ENCODE assay signal across 8 cellular contexts in genomic region chr14:91173221-91173670, GRCh38. TPM values are rescaled to one million over a fixed set of nuclear protein-coding genes. Genes with fewer than 3 reads are reported as not detected.
DNase-seq lines count a peak whose midpoint lies in the region; ATAC-seq, FAIRE-seq and TF ChIP-seq lines count a peak whose summit lies in the region.

No MANE protein-coding gene starts in this region.

- no peak overlapping the region for H3K27ac ChIP-seq in keratinocyte (ENCODE audit: control insufficient read depth, insufficient read depth, low read length)

- H4K20me1 ChIP-seq in keratinocyte (ENCODE audit: control insufficient read depth, extremely low read depth, insufficient read depth, low read length), result no peaks in the 10 kb centered on the region

- TF ChIP-seq CTCF in GM13976 (IDR thresholded peaks at IDR 0.05; ENCODE audit: borderline replicate concordance, control extremely low read depth, extremely low read depth, insufficient read depth, missing control alignments), result peak; percentile 83
- TF ChIP-seq CTCF in cardiac fibroblast (IDR thresholded peaks at IDR 0.05; ENCODE audit: low read depth, low read length), result peak; percentile 95
- peak; percentile 85 to 92 (median 89) for TF ChIP-seq CTCF in keratinocyte (optimal IDR thresholded peaks at IDR 0.05 in 1 of 3, IDR thresholded peaks at IDR 0.05 in 1 of 3, conservative IDR thresholded peaks at IDR 0.05 in 1 of 3; ENCODE audit: extremely low read depth in 1 of 3, insufficient read depth in 2 of 3, low read length in 3 of 3)

- H3K79me2 ChIP-seq in keratinocyte (ENCODE audit: control insufficient read depth, insufficient read depth, low read length), result no peaks in the 10 kb centered on the region

- dilution Hi-C loops in keratinocyte (cut with MboI; ENCODE audit: extremely low pct_ligation_motif_present, low sequenced_read_pairs), result loop anchor here (25.0 kb wide), 1 partner anchor 114 kb away; no protein-coding TSS in a partner anchor

- DNase-seq in A172 (ENCODE audit: low spot score), result peak; percentile 44
- DNase-seq in GM13976 (ENCODE audit: low spot score), result peak; percentile 80
- DNase-seq in NCI-H2081 treated with DMSO at 0.1 percent for 48 hours (lab: John Stamatoyannopoulos, UW), result peak; percentile 42
- DNase-seq in cardiac fibroblast (ENCODE audit: low read depth in 2 of 2), result peak; percentile 85 to 90
- peak; percentile 40 for DNase-seq in keratinocyte (ENCODE audit: low read depth, low spot score)
- peak; percentile 64 to 72 for DNase-seq in stimulated activated CD4-positive, alpha-beta T cell treated with anti-CD3 and anti-CD28 coated beads, Interleukin-15, amount 100 ng/mL, for 48 hours (ENCODE audit: low read depth in 2 of 2)

- no peaks in the 10 kb centered on the region for H3K27me3 ChIP-seq in keratinocyte (ENCODE audit: control insufficient read depth, extremely low read depth, insufficient read depth, low read length)

- H3K36me3 ChIP-seq in keratinocyte (ENCODE audit: control insufficient read depth in 2 of 2, extremely low read depth in 1 of 2, insufficient read depth in 2 of 2, low read length in 2 of 2), result peaks cover 0 to 2% of the 10 kb centered on the region in 2 experiments

- H3K4me3 ChIP-seq in cardiac fibroblast (replicated peaks in 1 of 2; ENCODE audit: low read depth in 2 of 2, low read length in 2 of 2) (no peak overlapping the region), keratinocyte (ENCODE audit: control insufficient read depth in 2 of 3, extremely low read depth in 1 of 3, insufficient read depth in 2 of 3, low read depth in 1 of 3, low read length in 3 of 3) (no peak overlapping the region)

- FAIRE-seq in keratinocyte (lab: Jason Lieb, UNC), result peak; percentile 46

- in situ Hi-C loops in GM13976 (cut with MboI; ENCODE audit: low sequenced_read_pairs, unreplicated experiment), result loop anchor here (10.0 kb wide), 1 partner anchor 268 kb away; no protein-coding TSS in a partner anchor

- peaks cover 2% of the 10 kb centered on the region for H3K4me1 ChIP-seq in keratinocyte (ENCODE audit: control insufficient read depth, extremely low read depth, insufficient read depth, low read length)

- H2AFZ ChIP-seq in keratinocyte (ENCODE audit: control insufficient read depth, low read length), result no peak overlapping the region

- no peak overlapping the region for H3K9ac ChIP-seq in keratinocyte (ENCODE audit: control insufficient read depth, extremely low read depth, insufficient read depth, low read length)

- no peak overlapping the region for H3K4me2 ChIP-seq in keratinocyte (ENCODE audit: control insufficient read depth, extremely low read depth, insufficient read depth, low read depth, low read length)

- H3K9me3 ChIP-seq in keratinocyte (ENCODE audit: control insufficient read depth, low read depth, low read length), result no peaks in the 10 kb centered on the region

- ATAC-seq in activated CD4-positive, CD25-positive, alpha-beta regulatory T cell treated with anti-CD3 and anti-CD28 coated beads, Interleukin-2, amount 50 U/mL, for 24 hours, result peak; percentile 67 to 80
- no peak for ATAC-seq in GM21528 (IDR thresholded peaks at IDR 0.05; ENCODE audit: low FRiP score, unreplicated experiment)

- H3K9me1 ChIP-seq in keratinocyte (ENCODE audit: control insufficient read depth, extremely low read depth, insufficient read depth, low read length), result no peaks in the 10 kb centered on the region

RNA-seq across cellular contexts. Expression of gene DGLUCY, which starts 59.4 kb away (rescaled TPM):
- total RNA-seq in A172 (2014; rRNA removed; shearing (Covaris generic)), result 28.7 and 31.7 TPM in 2 replicates
- 13.7 to 33.1 TPM (median 19.4 TPM) in 3 replicates for polyA plus RNA-seq in keratinocyte
- 4.7 TPM for polyA plus RNA-seq in keratinocyte (2011; ENCODE audit: low read depth)
- 11.7 and 12.0 TPM in 2 replicates for polyA plus RNA-seq in keratinocyte (2011; cell fraction: cytosol; rRNA removed)
- polyA plus RNA-seq in keratinocyte (2011; cell fraction: nucleus; rRNA removed), result 32.9 and 39.7 TPM in 2 replicates
- polyA plus RNA-seq in keratinocyte (2012; ENCODE audit: low replicate concordance), result 5.8 and 22.4 TPM in 2 replicates
- 15.9 to 44.8 TPM (median 24.6 TPM) in 3 replicates for polyA minus RNA-seq in keratinocyte
- polyA minus RNA-seq in keratinocyte (2011; cell fraction: cytosol; rRNA and poly(A)+ RNA removed), result 19.0 TPM
- 23.3 and 28.5 TPM in 2 replicates for polyA minus RNA-seq in keratinocyte (2011; cell fraction: nucleus; rRNA and poly(A)+ RNA removed)
